In the genomic region with DNA sequence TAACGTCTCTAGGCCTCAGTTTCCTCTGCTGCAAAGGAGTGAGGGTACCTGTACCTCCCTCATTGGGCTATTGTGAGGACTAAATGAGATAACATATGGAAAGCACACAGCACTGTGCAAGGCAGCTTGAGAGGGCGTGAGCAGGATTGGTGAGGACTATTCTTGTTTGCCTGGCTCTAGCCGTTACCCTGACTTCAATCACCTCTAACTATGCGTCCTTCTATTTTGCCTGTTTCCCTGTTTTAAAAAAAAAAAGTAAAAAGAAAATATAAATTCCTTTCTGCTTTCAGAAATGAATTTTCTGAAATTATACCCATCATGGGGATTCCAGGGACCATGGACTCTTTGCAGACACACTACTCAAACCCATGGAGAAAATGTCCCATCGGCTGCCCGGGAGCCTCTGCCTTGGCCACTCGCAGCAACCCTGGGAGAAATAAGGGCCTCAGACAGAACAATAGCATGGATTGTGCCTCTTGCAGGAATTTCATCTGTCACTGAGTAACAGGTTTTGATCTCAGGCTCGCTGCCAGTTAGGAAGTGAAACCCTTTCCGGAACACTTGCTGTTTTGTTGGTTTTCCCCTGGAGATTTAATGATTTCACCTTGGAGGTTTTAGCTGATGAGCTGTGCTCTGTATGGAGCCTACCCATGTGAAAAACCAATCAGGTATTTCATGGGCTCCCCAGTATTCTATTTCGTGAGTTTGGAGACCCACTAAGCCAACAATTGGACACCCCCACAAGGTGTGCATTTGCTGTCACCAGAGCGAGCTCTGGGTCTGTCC, we compare ENCODE assay signal across 1 cellular context.
A peak's percentile ranks its signal among the peaks of the same experiment; 100 is the strongest.
TF ChIP-seq lines count a peak whose summit lies in the region.

No MANE protein-coding gene starts in this region.

TF ChIP-seq in Ishikawa, 13 proteins besides CTCF, POLR2A, EP300 and RAD21 (continued from another document):
- TF ChIP-seq, protein P1, sequence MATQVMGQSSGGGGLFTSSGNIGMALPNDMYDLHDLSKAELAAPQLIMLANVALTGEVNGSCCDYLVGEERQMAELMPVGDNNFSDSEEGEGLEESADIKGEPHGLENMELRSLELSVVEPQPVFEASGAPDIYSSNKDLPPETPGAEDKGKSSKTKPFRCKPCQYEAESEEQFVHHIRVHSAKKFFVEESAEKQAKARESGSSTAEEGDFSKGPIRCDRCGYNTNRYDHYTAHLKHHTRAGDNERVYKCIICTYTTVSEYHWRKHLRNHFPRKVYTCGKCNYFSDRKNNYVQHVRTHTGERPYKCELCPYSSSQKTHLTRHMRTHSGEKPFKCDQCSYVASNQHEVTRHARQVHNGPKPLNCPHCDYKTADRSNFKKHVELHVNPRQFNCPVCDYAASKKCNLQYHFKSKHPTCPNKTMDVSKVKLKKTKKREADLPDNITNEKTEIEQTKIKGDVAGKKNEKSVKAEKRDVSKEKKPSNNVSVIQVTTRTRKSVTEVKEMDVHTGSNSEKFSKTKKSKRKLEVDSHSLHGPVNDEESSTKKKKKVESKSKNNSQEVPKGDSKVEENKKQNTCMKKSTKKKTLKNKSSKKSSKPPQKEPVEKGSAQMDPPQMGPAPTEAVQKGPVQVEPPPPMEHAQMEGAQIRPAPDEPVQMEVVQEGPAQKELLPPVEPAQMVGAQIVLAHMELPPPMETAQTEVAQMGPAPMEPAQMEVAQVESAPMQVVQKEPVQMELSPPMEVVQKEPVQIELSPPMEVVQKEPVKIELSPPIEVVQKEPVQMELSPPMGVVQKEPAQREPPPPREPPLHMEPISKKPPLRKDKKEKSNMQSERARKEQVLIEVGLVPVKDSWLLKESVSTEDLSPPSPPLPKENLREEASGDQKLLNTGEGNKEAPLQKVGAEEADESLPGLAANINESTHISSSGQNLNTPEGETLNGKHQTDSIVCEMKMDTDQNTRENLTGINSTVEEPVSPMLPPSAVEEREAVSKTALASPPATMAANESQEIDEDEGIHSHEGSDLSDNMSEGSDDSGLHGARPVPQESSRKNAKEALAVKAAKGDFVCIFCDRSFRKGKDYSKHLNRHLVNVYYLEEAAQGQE (IDR thresholded peaks at IDR 0.05; ENCODE audit: low read depth), result no peak
- TF ChIP-seq, protein P2, sequence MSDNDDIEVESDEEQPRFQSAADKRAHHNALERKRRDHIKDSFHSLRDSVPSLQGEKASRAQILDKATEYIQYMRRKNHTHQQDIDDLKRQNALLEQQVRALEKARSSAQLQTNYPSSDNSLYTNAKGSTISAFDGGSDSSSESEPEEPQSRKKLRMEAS (IDR thresholded peaks at IDR 0.05), result no peak
- TF ChIP-seq YY1 (IDR thresholded peaks at IDR 0.05; ENCODE audit: low read depth), result no peak
- TF ChIP-seq TCF12 (IDR thresholded peaks at IDR 0.05; ENCODE audit: low read depth), result peak; percentile 91
